1 cellular context compared by ENCODE assay signal in the genomic region with DNA sequence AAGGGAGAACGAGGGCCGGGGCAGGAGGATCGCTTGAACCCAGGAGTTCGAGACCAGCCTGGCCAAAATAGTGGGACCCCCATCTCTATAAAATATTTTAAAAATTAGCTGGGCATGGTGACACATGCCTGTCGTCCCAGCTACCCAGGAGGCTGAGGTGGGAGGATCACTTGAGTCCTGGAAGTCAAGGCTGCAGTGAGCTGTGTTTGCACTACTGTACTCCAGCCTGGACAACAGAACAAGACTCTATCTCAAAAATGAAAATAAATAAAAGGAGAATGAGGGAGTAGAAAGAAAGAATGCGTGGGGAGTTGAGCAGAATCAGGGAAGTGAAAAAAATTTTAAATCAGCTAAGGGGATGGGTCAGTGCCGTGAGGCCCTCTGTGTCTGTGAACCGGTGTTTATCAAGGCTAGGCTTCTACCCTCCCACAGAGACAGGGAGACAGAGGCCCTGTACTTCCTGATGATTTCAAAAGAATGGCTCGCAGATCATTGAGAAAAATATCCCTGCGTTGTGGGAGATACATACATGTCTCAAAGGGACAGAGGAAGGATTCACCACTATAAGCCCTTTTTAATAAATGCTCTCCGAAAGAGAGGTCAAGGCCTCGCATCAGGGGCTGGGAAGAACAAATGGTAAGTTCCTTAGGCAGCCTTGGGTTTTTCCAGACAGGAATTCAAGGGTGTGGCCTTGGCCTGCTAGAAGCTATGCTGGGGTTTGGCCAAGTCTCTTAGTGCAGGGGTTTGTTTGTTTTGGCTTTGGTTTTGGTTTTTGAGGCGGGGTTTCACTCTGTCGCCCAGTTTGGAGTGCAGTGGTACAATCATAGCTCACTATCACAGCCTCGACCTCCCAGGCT.
TF ChIP-seq lines count a peak whose summit lies in the region.

No MANE protein-coding gene starts in this region.

TF ChIP-seq in HepG2, 621 proteins besides CTCF, POLR2A, EP300 and RAD21 (continues in another document):
- TF ChIP-seq ELF3 (CRISPR knock-in tag; IDR thresholded peaks at IDR 0.05) (0 out of 2 replicates have a peak, but pooled peaks have one; percentile 4), HNRNPK (IDR thresholded peaks at IDR 0.05; ENCODE audit: low read depth, low read length, poor library complexity, severe bottlenecking) (no peak), SAP130 (CRISPR knock-in tag; IDR thresholded peaks at IDR 0.05; ENCODE audit: low read depth) (peak; percentile 38; the same call in 1 of the 2 replicates), CAMTA2 (CRISPR knock-in tag; IDR thresholded peaks at IDR 0.05; ENCODE audit: borderline replicate concordance) (no peak), TARDBP (CRISPR knock-in tag; IDR thresholded peaks at IDR 0.05) (no peak), ZFYVE20 (CRISPR knock-in tag; IDR thresholded peaks at IDR 0.05; ENCODE audit: borderline replicate concordance, low read depth) (no peak), CEBPZ (IDR thresholded peaks at IDR 0.05; ENCODE audit: low read length) (no peak), ARID5B (CRISPR knock-in tag; IDR thresholded peaks at IDR 0.05) (0 out of 2 replicates have a peak, but pooled peaks have one; percentile 24), BCL6 (CRISPR knock-in tag; IDR thresholded peaks at IDR 0.05) (no peak), TEAD3 (CRISPR knock-in tag; optimal IDR thresholded peaks at IDR 0.05; ENCODE audit: borderline replicate concordance) (peak; percentile 37), ZBTB34 (CRISPR knock-in tag; IDR thresholded peaks at IDR 0.05) (0 out of 2 replicates have a peak, but pooled peaks have one; percentile 19), MATR3 (CRISPR knock-in tag; IDR thresholded peaks at IDR 0.05) (no peak), HNF4A (CRISPR knock-in tag; IDR thresholded peaks at IDR 0.05) (peak; percentile 23; the same call in 1 of the 2 replicates), ATRX (CRISPR knock-in tag; IDR thresholded peaks at IDR 0.05; ENCODE audit: borderline replicate concordance) (no peak), IRF2 (CRISPR knock-in tag; IDR thresholded peaks at IDR 0.05) (0 out of 2 replicates have a peak, but pooled peaks have one; percentile 9), REST (IDR thresholded peaks at IDR 0.05; ENCODE audit: borderline replicate concordance in 1 of 2, low read depth in 1 of 2, low read length in 2 of 2) (no peak), TBX3 (IDR thresholded peaks at IDR 0.05; ENCODE audit: borderline replicate concordance) (no peak), LCORL (IDR thresholded peaks at IDR 0.05) (no peak), LCORL (CRISPR knock-in tag; IDR thresholded peaks at IDR 0.05) (no peak), ZNF121 (CRISPR knock-in tag; IDR thresholded peaks at IDR 0.05) (peak; percentile 79), SMARCE1 (IDR thresholded peaks at IDR 0.05; ENCODE audit: borderline replicate concordance) (no peak), PAXIP1 (CRISPR knock-in tag; conservative IDR thresholded peaks at IDR 0.05) (peak; percentile 43; the same call in 1 of the 2 replicates), SMAD3 (CRISPR knock-in tag; IDR thresholded peaks at IDR 0.05) (no peak), CHD4 (IDR thresholded peaks at IDR 0.05; ENCODE audit: borderline replicate concordance, low read length) (0 out of 2 replicates have a peak, but pooled peaks have one; percentile 27), GFI1 (CRISPR knock-in tag; IDR thresholded peaks at IDR 0.05; ENCODE audit: borderline replicate concordance) (peak; percentile 70), ZMAT3 (CRISPR knock-in tag; conservative IDR thresholded peaks at IDR 0.05) (no peak)
- TF ChIP-seq, protein P1, sequence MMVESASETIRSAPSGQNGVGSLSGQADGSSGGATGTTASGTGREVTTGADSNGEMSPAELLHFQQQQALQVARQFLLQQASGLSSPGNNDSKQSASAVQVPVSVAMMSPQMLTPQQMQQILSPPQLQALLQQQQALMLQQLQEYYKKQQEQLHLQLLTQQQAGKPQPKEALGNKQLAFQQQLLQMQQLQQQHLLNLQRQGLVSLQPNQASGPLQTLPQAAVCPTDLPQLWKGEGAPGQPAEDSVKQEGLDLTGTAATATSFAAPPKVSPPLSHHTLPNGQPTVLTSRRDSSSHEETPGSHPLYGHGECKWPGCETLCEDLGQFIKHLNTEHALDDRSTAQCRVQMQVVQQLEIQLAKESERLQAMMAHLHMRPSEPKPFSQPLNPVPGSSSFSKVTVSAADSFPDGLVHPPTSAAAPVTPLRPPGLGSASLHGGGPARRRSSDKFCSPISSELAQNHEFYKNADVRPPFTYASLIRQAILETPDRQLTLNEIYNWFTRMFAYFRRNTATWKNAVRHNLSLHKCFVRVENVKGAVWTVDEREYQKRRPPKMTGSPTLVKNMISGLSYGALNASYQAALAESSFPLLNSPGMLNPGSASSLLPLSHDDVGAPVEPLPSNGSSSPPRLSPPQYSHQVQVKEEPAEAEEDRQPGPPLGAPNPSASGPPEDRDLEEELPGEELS (CRISPR knock-in tag; IDR thresholded peaks at IDR 0.05) = peak; percentile 36; the same call in 1 of the 2 replicates
- TF ChIP-seq, protein P2, sequence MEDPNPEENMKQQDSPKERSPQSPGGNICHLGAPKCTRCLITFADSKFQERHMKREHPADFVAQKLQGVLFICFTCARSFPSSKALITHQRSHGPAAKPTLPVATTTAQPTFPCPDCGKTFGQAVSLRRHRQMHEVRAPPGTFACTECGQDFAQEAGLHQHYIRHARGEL (CRISPR knock-in tag; IDR thresholded peaks at IDR 0.05) = no peak
- TF ChIP-seq, protein P3, sequence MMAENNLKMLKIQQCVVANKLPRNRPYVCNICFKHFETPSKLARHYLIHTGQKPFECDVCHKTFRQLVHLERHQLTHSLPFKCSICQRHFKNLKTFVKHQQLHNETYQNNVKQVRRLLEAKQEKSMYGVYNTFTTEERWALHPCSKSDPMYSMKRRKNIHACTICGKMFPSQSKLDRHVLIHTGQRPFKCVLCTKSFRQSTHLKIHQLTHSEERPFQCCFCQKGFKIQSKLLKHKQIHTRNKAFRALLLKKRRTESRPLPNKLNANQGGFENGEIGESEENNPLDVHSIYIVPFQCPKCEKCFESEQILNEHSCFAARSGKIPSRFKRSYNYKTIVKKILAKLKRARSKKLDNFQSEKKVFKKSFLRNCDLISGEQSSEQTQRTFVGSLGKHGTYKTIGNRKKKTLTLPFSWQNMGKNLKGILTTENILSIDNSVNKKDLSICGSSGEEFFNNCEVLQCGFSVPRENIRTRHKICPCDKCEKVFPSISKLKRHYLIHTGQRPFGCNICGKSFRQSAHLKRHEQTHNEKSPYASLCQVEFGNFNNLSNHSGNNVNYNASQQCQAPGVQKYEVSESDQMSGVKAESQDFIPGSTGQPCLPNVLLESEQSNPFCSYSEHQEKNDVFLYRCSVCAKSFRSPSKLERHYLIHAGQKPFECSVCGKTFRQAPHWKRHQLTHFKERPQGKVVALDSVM (CRISPR knock-in tag; IDR thresholded peaks at IDR 0.05) = peak; percentile 90
- TF ChIP-seq, protein P4, sequence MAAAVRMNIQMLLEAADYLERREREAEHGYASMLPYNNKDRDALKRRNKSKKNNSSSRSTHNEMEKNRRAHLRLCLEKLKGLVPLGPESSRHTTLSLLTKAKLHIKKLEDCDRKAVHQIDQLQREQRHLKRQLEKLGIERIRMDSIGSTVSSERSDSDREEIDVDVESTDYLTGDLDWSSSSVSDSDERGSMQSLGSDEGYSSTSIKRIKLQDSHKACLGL (CRISPR knock-in tag; IDR thresholded peaks at IDR 0.05) = no peak
